Comparison of ENCODE assay signal across 1 cellular context in genomic region chr2:205975082-205975949, GRCh38.
TF ChIP-seq lines count a peak whose summit lies in the region.

No MANE protein-coding gene starts in this region.

TF ChIP-seq in HepG2, 621 proteins besides CTCF, POLR2A, EP300 and RAD21 (continued from another document):
- no peak; the same call in 1 of the 2 replicates for TF ChIP-seq KDM5A (IDR thresholded peaks at IDR 0.05; ENCODE audit: borderline replicate concordance, low read length)
